28 cellular contexts compared by ENCODE assay signal in the genomic region with DNA sequence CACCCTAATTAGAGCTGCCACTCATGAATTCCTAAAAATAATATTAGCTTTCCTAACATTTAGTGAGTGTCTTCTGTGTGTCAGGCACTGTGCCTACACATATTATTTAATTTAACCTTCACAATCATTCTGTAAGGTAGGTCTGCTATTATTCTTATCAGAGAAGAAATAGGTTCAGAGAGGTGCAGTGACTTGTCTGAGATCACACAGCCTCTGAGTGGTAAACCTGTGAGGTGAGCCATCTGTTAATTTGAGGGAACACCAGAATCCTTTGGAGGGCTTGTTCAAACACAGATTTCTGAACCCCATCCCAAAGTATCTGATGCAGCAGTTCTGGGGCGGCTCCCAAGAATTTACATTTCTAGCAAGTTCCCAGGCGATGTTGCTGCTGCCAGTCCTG. TPM values are rescaled to one million over a fixed set of nuclear protein-coding genes. Genes with fewer than 3 reads are reported as not detected.
"Had no signal": no experiment of that assay in that cellular context is flagged by ENCODE, and none has a peak within 500 bp of the region (broad histone marks: within the 10 kb centered on the region; RNA-seq: fewer than 3 reads in every experiment).

No MANE protein-coding gene starts in this region.

- H3K27ac Mint-ChIP-seq: memory B cell; natural killer cell treated with Interleukin-12 subunit alpha and Interleukin-12 subunit beta and Interleukin-15 and Interleukin-18, amount 100 ng/mL, for 72 hours; stimulated activated effector memory CD8-positive, alpha-beta T cell treated with anti-CD3 and anti-CD28 coated beads, Interleukin-12 subunit alpha, Interleukin-12 subunit beta, amount 100 ng/mL, for 72 hours; stimulated activated naive CD8-positive, alpha-beta T cell treated with anti-CD3 and anti-CD28 coated beads, Interleukin-15, Interleukin-2, amounts not matched to agents 100 ng/mL and 50 ng/mL, for 24 hours had no signal

- FAIRE-seq: pancreas, small intestine, urothelium cell line had no signal

- H3K4me1 ChIP-seq: prostate gland, sigmoid colon, spleen, suprapubic skin, tibial artery, upper lobe of right lung had no signal

- H3K27ac ChIP-seq: hepatocyte, left ventricle myocardium inferior, pancreas, prostate gland, sigmoid colon, spleen, suprapubic skin, thoracic aorta, tibial artery, upper lobe of right lung had no signal

- DNase-seq: islet precursor cell; left ventricle myocardium inferior; midbrain; mucosa of descending colon; naive thymus-derived CD4-positive, alpha-beta T cell; nucleus accumbens; pancreas; retina; right cardiac atrium; sigmoid colon; small intestine; spleen; stimulated activated CD4-positive, alpha-beta T cell treated with anti-CD3 and anti-CD28 coated beads, Interleukin-4, amount 100 ng/mL, for 24 hours; stimulated activated naive CD4-positive, alpha-beta T cell; tibial artery; trophoblast cell; upper lobe of right lung had no signal

- H3K36me3 Mint-ChIP-seq: memory B cell; naive thymus-derived CD4-positive, alpha-beta T cell; natural killer cell treated with Interleukin-12 subunit alpha and Interleukin-12 subunit beta and Interleukin-15 and Interleukin-18, amount 100 ng/mL, for 72 hours; stimulated activated effector memory CD8-positive, alpha-beta T cell treated with anti-CD3 and anti-CD28 coated beads, Interleukin-12 subunit alpha, Interleukin-12 subunit beta, amount 100 ng/mL, for 72 hours had no signal

- H3K4me1 Mint-ChIP-seq: memory B cell had no signal

- H3K4me2 ChIP-seq: hepatocyte had no signal

- H3K9me3 Mint-ChIP-seq: memory B cell; naive thymus-derived CD4-positive, alpha-beta T cell; natural killer cell treated with Interleukin-12 subunit alpha and Interleukin-12 subunit beta and Interleukin-15 and Interleukin-18, amount 100 ng/mL, for 72 hours; stimulated activated effector memory CD8-positive, alpha-beta T cell treated with anti-CD3 and anti-CD28 coated beads, Interleukin-12 subunit alpha, Interleukin-12 subunit beta, amount 100 ng/mL, for 72 hours; stimulated activated naive CD8-positive, alpha-beta T cell treated with anti-CD3 and anti-CD28 coated beads, Interleukin-15, Interleukin-2, amounts not matched to agents 100 ng/mL and 50 ng/mL, for 24 hours had no signal

- H3K4me3 Mint-ChIP-seq: memory B cell; naive thymus-derived CD4-positive, alpha-beta T cell; natural killer cell treated with Interleukin-12 subunit alpha and Interleukin-12 subunit beta and Interleukin-15 and Interleukin-18, amount 100 ng/mL, for 72 hours; stimulated activated effector memory CD8-positive, alpha-beta T cell treated with anti-CD3 and anti-CD28 coated beads, Interleukin-12 subunit alpha, Interleukin-12 subunit beta, amount 100 ng/mL, for 72 hours; stimulated activated naive CD8-positive, alpha-beta T cell treated with anti-CD3 and anti-CD28 coated beads, Interleukin-15, Interleukin-2, amounts not matched to agents 100 ng/mL and 50 ng/mL, for 24 hours had no signal

- H3K9me3 ChIP-seq: left ventricle myocardium inferior, mucosa of descending colon, pancreas, prostate gland, sigmoid colon, spleen, suprapubic skin, thoracic aorta, tibial artery, upper lobe of right lung had no signal

- H3K4me3 ChIP-seq: hepatocyte, left ventricle myocardium inferior, lung, mucosa of descending colon, pancreas, prostate gland, sigmoid colon, spleen, suprapubic skin, thoracic aorta, tibial artery, upper lobe of right lung had no signal

- H2AFZ ChIP-seq: hepatocyte had no signal

- H3K27me3 ChIP-seq: hepatocyte, pancreas, upper lobe of right lung had no signal

- H3K79me2 ChIP-seq: hepatocyte had no signal

- ATAC-seq: mucosa of descending colon; naive thymus-derived CD4-positive, alpha-beta T cell; natural killer cell treated with Interleukin-12 subunit alpha and Interleukin-12 subunit beta and Interleukin-15 and Interleukin-18, amount 100 ng/mL, for 72 hours; pancreas; right cardiac atrium; stimulated activated effector memory CD8-positive, alpha-beta T cell treated with anti-CD3 and anti-CD28 coated beads, Interleukin-12 subunit alpha, Interleukin-12 subunit beta, amount 100 ng/mL, for 72 hours; upper lobe of right lung had no signal

- H3K27me3 Mint-ChIP-seq: stimulated activated naive CD8-positive, alpha-beta T cell treated with anti-CD3 and anti-CD28 coated beads, Interleukin-15, Interleukin-2, amounts not matched to agents 100 ng/mL and 50 ng/mL, for 24 hours had no signal

- H3K36me3 ChIP-seq: left ventricle myocardium inferior, pancreas, prostate gland, sigmoid colon, spleen, suprapubic skin, thoracic aorta, tibial artery, upper lobe of right lung had no signal

RNA-seq across cellular contexts. Expression of gene MSI1, which starts 49.0 kb away (rescaled TPM):
- total RNA-seq: naive thymus-derived CD4-positive, alpha-beta T cell; natural killer cell treated with Interleukin-12 subunit alpha and Interleukin-12 subunit beta and Interleukin-15 and Interleukin-18, amount 100 ng/mL, for 72 hours; subcutaneous adipose tissue had no signal
- polyA plus RNA-seq: naive thymus-derived CD4-positive, alpha-beta T cell had no signal
